ENCODE assay signal across 28 cellular contexts in genomic region chrX:31367816-31368215, GRCh38.
"Had no signal": no experiment of that assay in that cellular context is flagged by ENCODE, and none has a peak within 500 bp of the region (broad histone marks: within the 10 kb centered on the region; RNA-seq: fewer than 3 reads in every experiment).

No MANE protein-coding gene starts in this region.

- H3K36me3 ChIP-seq: neural progenitor cell, ovary, right lobe of liver, sigmoid colon, stomach, thoracic aorta, thyroid gland, tibial nerve, upper lobe of left lung, vagina had no signal

- H3K27me3 Mint-ChIP-seq: stimulated activated naive B cell treated with anti-CD40 and anti-IgM and Interleukin-4, amounts not matched to agents 10 μg/mL and 1 μg/mL and 100 μg/mL, for 72 hours; stimulated activated naive CD8-positive, alpha-beta T cell treated with anti-CD3 and anti-CD28 coated beads, Interleukin-15, Interleukin-2, amounts not matched to agents 100 ng/mL and 50 ng/mL, for 24 hours had no signal

- H2AFZ ChIP-seq: neural progenitor cell, parathyroid adenoma had no signal

- ATAC-seq: natural killer cell; psoas muscle; right cardiac atrium; right lobe of liver; stimulated activated effector memory CD8-positive, alpha-beta T cell treated with anti-CD3 and anti-CD28 coated beads, Interleukin-12 subunit alpha, Interleukin-12 subunit beta, amount 100 ng/mL, for 72 hours; stimulated activated naive B cell treated with anti-CD40 and anti-IgM and Interleukin-4, amounts not matched to agents 10 μg/mL and 1 μg/mL and 100 μg/mL, for 72 hours had no signal

- H3K4me3 ChIP-seq: neural progenitor cell, ovary, psoas muscle, right lobe of liver, sigmoid colon, stomach, thoracic aorta, thyroid gland, tibial nerve, upper lobe of left lung, vagina had no signal

- H3K27me3 ChIP-seq: neural progenitor cell, ovary, right lobe of liver, sigmoid colon, stomach, thyroid gland, upper lobe of left lung, vagina had no signal

- H3K4me3 Mint-ChIP-seq: natural killer cell; nephron; neural progenitor cell; stimulated activated effector memory CD8-positive, alpha-beta T cell treated with anti-CD3 and anti-CD28 coated beads, Interleukin-12 subunit alpha, Interleukin-12 subunit beta, amount 100 ng/mL, for 72 hours; stimulated activated naive B cell treated with anti-CD40 and anti-IgM and Interleukin-4, amounts not matched to agents 10 μg/mL and 1 μg/mL and 100 μg/mL, for 72 hours; stimulated activated naive CD8-positive, alpha-beta T cell treated with anti-CD3 and anti-CD28 coated beads, Interleukin-15, Interleukin-2, amounts not matched to agents 100 ng/mL and 50 ng/mL, for 24 hours had no signal

- DNase-seq: natural killer cell; occipital lobe; ovary; posterior cingulate gyrus; psoas muscle; right cardiac atrium; right lobe of liver; sigmoid colon; small intestine; stimulated activated CD4-positive, alpha-beta T cell treated with anti-CD3 and anti-CD28 coated beads, Interleukin-15, amount 100 ng/mL, for 24 hours; stimulated activated CD4-positive, alpha-beta T cell treated with anti-CD3 and anti-CD28 coated beads, Interleukin-2, amount 100 ng/mL, for 24 hours; stimulated activated CD4-positive, alpha-beta T cell treated with anti-CD3 and anti-CD28 coated beads, Interleukin-2, amount 100 ng/mL, for 48 hours; stimulated activated CD4-positive, alpha-beta T cell treated with anti-CD3 and anti-CD28 coated beads, Interleukin-4, amount 100 ng/mL, for 24 hours; stimulated activated naive B cell treated with anti-CD40 and anti-IgM and Interleukin-4, amounts not matched to agents 10 μg/mL and 1 μg/mL and 100 μg/mL, for 72 hours; stimulated activated naive CD4-positive, alpha-beta T cell treated with Interleukin-2 at 50 U/mL for 16 hours; stomach; thyroid gland; trophoblast cell; upper lobe of left lung had no signal

- H3K36me3 Mint-ChIP-seq: natural killer cell; stimulated activated effector memory CD8-positive, alpha-beta T cell treated with anti-CD3 and anti-CD28 coated beads, Interleukin-12 subunit alpha, Interleukin-12 subunit beta, amount 100 ng/mL, for 72 hours; stimulated activated naive B cell treated with anti-CD40 and anti-IgM and Interleukin-4, amounts not matched to agents 10 μg/mL and 1 μg/mL and 100 μg/mL, for 72 hours had no signal

- H3K4me1 ChIP-seq: parathyroid adenoma, psoas muscle, right lobe of liver, sigmoid colon, stomach, thyroid gland, tibial nerve, upper lobe of left lung, vagina had no signal

- H3K4me1 Mint-ChIP-seq: natural killer cell; nephron; stimulated activated effector memory CD8-positive, alpha-beta T cell treated with anti-CD3 and anti-CD28 coated beads, Interleukin-12 subunit alpha, Interleukin-12 subunit beta, amount 100 ng/mL, for 72 hours; stimulated activated naive B cell treated with anti-CD40 and anti-IgM and Interleukin-4, amounts not matched to agents 10 μg/mL and 1 μg/mL and 100 μg/mL, for 72 hours had no signal

- H3K27ac Mint-ChIP-seq: natural killer cell; nephron; neural progenitor cell; progenitor cell of endocrine pancreas; stimulated activated effector memory CD8-positive, alpha-beta T cell treated with anti-CD3 and anti-CD28 coated beads, Interleukin-12 subunit alpha, Interleukin-12 subunit beta, amount 100 ng/mL, for 72 hours; stimulated activated naive CD8-positive, alpha-beta T cell treated with anti-CD3 and anti-CD28 coated beads, Interleukin-15, Interleukin-2, amounts not matched to agents 100 ng/mL and 50 ng/mL, for 24 hours had no signal

- H3K9me3 Mint-ChIP-seq: stimulated activated naive B cell treated with anti-CD40 and anti-IgM and Interleukin-4, amounts not matched to agents 10 μg/mL and 1 μg/mL and 100 μg/mL, for 72 hours; stimulated activated naive CD8-positive, alpha-beta T cell treated with anti-CD3 and anti-CD28 coated beads, Interleukin-15, Interleukin-2, amounts not matched to agents 100 ng/mL and 50 ng/mL, for 24 hours had no signal

- H3K4me2 ChIP-seq: neural progenitor cell had no signal

- H3K9me3 ChIP-seq: ovary, psoas muscle, right lobe of liver, sigmoid colon, stomach, thoracic aorta, thyroid gland, tibial nerve, upper lobe of left lung, vagina had no signal

- H3K79me2 ChIP-seq: parathyroid adenoma had no signal

- H3K27ac ChIP-seq: neural progenitor cell, ovary, parathyroid adenoma, psoas muscle, right lobe of liver, sigmoid colon, stomach, thoracic aorta, thyroid gland, tibial nerve, upper lobe of left lung, vagina had no signal
